Comparison of ENCODE assay signal across 8 cellular contexts in genomic region chr11:35662649-35663407, GRCh38. TPM values are rescaled to one million over a fixed set of nuclear protein-coding genes. Genes with fewer than 3 reads are reported as not detected.
A peak's percentile ranks its signal among the peaks of the same experiment; 100 is the strongest.
DNase-seq lines count a peak whose midpoint lies in the region; ATAC-seq and TF ChIP-seq lines count a peak whose summit lies in the region.

Gene TRIM44 (plus strand): TSS chr11:35662775. CDS start chr11:35663112, 337 bp downstream.

- H3K27me3 ChIP-seq in liver (ENCODE audit: control insufficient read depth in 4 of 4, insufficient read depth in 4 of 4, low read length in 3 of 4), result no peaks in the 10 kb centered on the region

- TF ChIP-seq POLR2A in GM18951 (IDR thresholded peaks at IDR 0.05; ENCODE audit: extremely low read depth, insufficient read depth, insufficient read length), result peak; percentile 76

- H3K9ac ChIP-seq in liver (ENCODE audit: low read depth in 1 of 2, low read length in 2 of 2), result peak within 1 kb of the TSS; percentile 77 to 81

- peaks cover 0 to 6% (median 0%) of the 10 kb centered on the region in 4 donors for H3K36me3 ChIP-seq in liver (ENCODE audit: control insufficient read depth in 4 of 4, insufficient read depth in 3 of 4, low read depth in 1 of 4, low read length in 3 of 4)

- WGBS in liver, result 3% methylated on average over 82 of the region's 82 CpGs

- TF ChIP-seq CTCF in liver (IDR thresholded peaks at IDR 0.05; ENCODE audit: low read depth, low read length, missing input control), result no peak

- peak within 1 kb of the TSS; percentile 95 to 99 for H3K27ac ChIP-seq in liver (ENCODE audit: low read depth in 1 of 2, low read length in 2 of 2)

- TF ChIP-seq RAD21 in liver (IDR thresholded peaks at IDR 0.05), result peak in 1 of 2 donors; percentile 10

- H3K4me3 ChIP-seq in liver (ENCODE audit: low read depth in 1 of 3, low read length in 3 of 3), result peak within 1 kb of the TSS; percentile 80 to 91 (median 87)

- peaks cover 0 to 6% (median under 1%) of the 10 kb centered on the region in 4 donors for H3K9me3 ChIP-seq in liver (ENCODE audit: control insufficient read depth in 4 of 4, low read length in 3 of 4)

- peaks cover 2 to 37% (median 24%) of the 10 kb centered on the region in 4 donors for H3K4me1 ChIP-seq in liver (ENCODE audit: control insufficient read depth in 4 of 4, insufficient read depth in 4 of 4, low read length in 3 of 4)

- DNase-seq in AG20443 (ENCODE audit: low spot score), result peak; percentile 92
- peak; percentile 56 for DNase-seq in NCI-H460 (ENCODE audit: extremely low read depth, low read depth)
- peak; percentile 71 to 78 for DNase-seq in activated CD4-positive, alpha-beta T cell treated with anti-CD3 and anti-CD28 coated beads, Interleukin-2, amount 50 U/mL, for 24 hours (ENCODE audit: low read depth in 1 of 2, low spot score in 1 of 2)
- DNase-seq in dermis blood vessel endothelial cell, result peak; percentile 80
- peak; percentile 84 for DNase-seq in stimulated activated CD4-positive, alpha-beta T cell treated with anti-CD3 and anti-CD28 coated beads, Interleukin-4, amount 100 ng/mL, for 24 hours

- peak; percentile 92 for ATAC-seq in HG03196 (IDR thresholded peaks at IDR 0.05; ENCODE audit: unreplicated experiment)

- in situ Hi-C loops in GM18951 (cut with MboI; ENCODE audit: low sequenced_read_pairs, unreplicated experiment), result no loop called here

TF ChIP-seq in liver, 16 proteins besides CTCF, POLR2A, EP300 and RAD21:
- no peak for TF ChIP-seq REST (IDR thresholded peaks at IDR 0.05)
- TF ChIP-seq NR2F2 (IDR thresholded peaks at IDR 0.05), result peak; percentile 58
- no peak for TF ChIP-seq HNF4A (conservative IDR thresholded peaks at IDR 0.05)
- TF ChIP-seq TAF1 (conservative IDR thresholded peaks at IDR 0.05), result peak; percentile 67
- no peak for TF ChIP-seq ZBTB33 (IDR thresholded peaks at IDR 0.05)
- no peak for TF ChIP-seq FOXA2 (IDR thresholded peaks at IDR 0.05)
- TF ChIP-seq SP1 (IDR thresholded peaks at IDR 0.05), result no peak
- peak in 1 of 2 donors; percentile 13 for TF ChIP-seq JUND (IDR thresholded peaks at IDR 0.05)
- TF ChIP-seq ATF3 (IDR thresholded peaks at IDR 0.05), result no peak
- no peak for TF ChIP-seq FOXA1 (IDR thresholded peaks at IDR 0.05)
- TF ChIP-seq HNF4G (IDR thresholded peaks at IDR 0.05), result no peak
- no peak for TF ChIP-seq EGR1 (IDR thresholded peaks at IDR 0.05; ENCODE audit: low read depth in 2 of 2)
- peak in 1 of 2 donors; percentile 84 for TF ChIP-seq GABPA (IDR thresholded peaks at IDR 0.05 in 1 of 2, conservative IDR thresholded peaks at IDR 0.05 in 1 of 2)
- no peak for TF ChIP-seq RXRA (IDR thresholded peaks at IDR 0.05)
- TF ChIP-seq MAX (IDR thresholded peaks at IDR 0.05), result peak; percentile 61
- no peak for TF ChIP-seq YY1 (IDR thresholded peaks at IDR 0.05)
TF ChIP-seq in liver: peak in this region for 5.

RNA-seq across cellular contexts. Expression of gene TRIM44, which starts in this region (rescaled TPM):
- total RNA-seq in NCI-H460 (2014; rRNA removed; shearing (Covaris generic)), result 15.2 and 20.8 TPM in 2 replicates
- polyA plus RNA-seq in NCI-H460 (2014; cell fraction: nucleus; rRNA removed), result 15.4 and 15.8 TPM in 2 replicates
- total RNA-seq in dermis blood vessel endothelial cell (20.6 and 25.4 TPM in 2 replicates), liver (10 to 100 TPM in 1 of 2 donors, 1 to 10 TPM in 1; 3.7 to 15.1 TPM)
- polyA plus RNA-seq in liver, result 10 to 100 TPM; 10.2 to 10.7 TPM

Comparison
In these comparisons a context has a peak if more than half of its experiments do, and no peak if none do; other contexts are left out.
1. Peak in every context shown above with its lines: DNase-seq, ATAC-seq, H3K4me3 ChIP-seq and H3K27ac ChIP-seq.